Comparison of ENCODE assay signal across 8 cellular contexts in genomic region chr3:130894130-130894872, GRCh38. TPM values are rescaled to one million over a fixed set of nuclear protein-coding genes. Genes with fewer than 3 reads are reported as not detected.
DNase-seq lines count a peak whose midpoint lies in the region; ATAC-seq and TF ChIP-seq lines count a peak whose summit lies in the region.

No MANE protein-coding gene starts in this region.

- H3K36me3 ChIP-seq in DND-41 (ENCODE audit: insufficient read depth, low read length) (no peaks in the 10 kb centered on the region; the same call in 1 of the 2 replicates), duodenal mucosa (ENCODE audit: control insufficient read depth in 1 of 2, insufficient read depth in 2 of 2, low read length in 2 of 2) (no peaks in the 10 kb centered on the region), lung (ENCODE audit: control insufficient read depth in 2 of 2, insufficient read depth in 2 of 2, low read length in 2 of 2) (no peaks in the 10 kb centered on the region)

- H3K27me3 ChIP-seq in DND-41 (ENCODE audit: insufficient read depth, low read length, poor library complexity) (no peaks in the 10 kb centered on the region), duodenal mucosa (ENCODE audit: control insufficient read depth in 1 of 2, insufficient read depth in 2 of 2, low read length in 2 of 2) (no peaks in the 10 kb centered on the region), lung (ENCODE audit: control insufficient read depth, insufficient read depth) (no peaks in the 10 kb centered on the region)

- H3K4me2 ChIP-seq in DND-41 (ENCODE audit: insufficient read depth, low read length), result peak overlapping the region; percentile 84

- H3K4me1 ChIP-seq in DND-41 (ENCODE audit: insufficient read depth, low read length), result peaks cover 38% of the 10 kb centered on the region
- H3K4me1 ChIP-seq in duodenal mucosa (ENCODE audit: control insufficient read depth in 1 of 2, insufficient read depth in 2 of 2, low read length in 2 of 2), result peaks cover 18 to 27% of the 10 kb centered on the region in 2 donors
- peaks cover 0 to 3% of the 10 kb centered on the region in 2 donors for H3K4me1 ChIP-seq in lung (ENCODE audit: control insufficient read depth in 2 of 2, insufficient read depth in 2 of 2, low read length in 2 of 2)

- WGBS in lung, 2 donors, result 0% methylated on average over 43 to 52 of the region's 52 CpGs

- TF ChIP-seq RAD21 in Ishikawa (IDR thresholded peaks at IDR 0.05; ENCODE audit: low read depth), result no peak

- H3K9me3 ChIP-seq in DND-41 (ENCODE audit: insufficient read depth, low read length, severe bottlenecking), result no peaks in the 10 kb centered on the region
- no peaks in the 10 kb centered on the region for H3K9me3 ChIP-seq in duodenal mucosa (ENCODE audit: control insufficient read depth in 1 of 2, low read length in 2 of 2)
- no peaks in the 10 kb centered on the region for H3K9me3 ChIP-seq in lung (ENCODE audit: control insufficient read depth in 2 of 2, insufficient read depth in 1 of 2, low read length in 1 of 2)

- no peak for TF ChIP-seq EP300 in Ishikawa (IDR thresholded peaks at IDR 0.05; ENCODE audit: borderline replicate concordance)

- DNase-seq in DND-41 (peak; percentile 52), lung (ENCODE audit: low spot score) (peak; percentile 42)
- peak; percentile 51 for DNase-seq in activated CD4-positive, CD25-positive, alpha-beta regulatory T cell treated with anti-CD3 and anti-CD28 coated beads, Interleukin-2, amount 50 U/mL, for 72 hours
- peak in 2 of 3 experiments; percentile 9 to 16 for DNase-seq in stimulated activated CD4-positive, alpha-beta T cell treated with anti-CD3 and anti-CD28 coated beads, TNF-alpha, amount 100 ng/mL, for 4 hours (ENCODE audit: low read depth in 3 of 3)

- peaks cover 24% of the 10 kb centered on the region; the same call in 1 of the 2 replicates for H4K20me1 ChIP-seq in DND-41 (ENCODE audit: insufficient read depth, low read length)

- peak; percentile 39 for ATAC-seq in DND-41 (ENCODE audit: insufficient read depth, low read depth)
- peak; percentile 12 for ATAC-seq in GM21390 (IDR thresholded peaks at IDR 0.05; ENCODE audit: unreplicated experiment)
- no peak for ATAC-seq in lung (ENCODE audit: insufficient read depth, low FRiP score)
- no peak for ATAC-seq in GM21576 (IDR thresholded peaks at IDR 0.05; ENCODE audit: unreplicated experiment)

- peaks cover 53% of the 10 kb centered on the region for H3K79me2 ChIP-seq in DND-41 (ENCODE audit: insufficient read depth, low read length)

- peak overlapping the region; percentile 97 for H2AFZ ChIP-seq in DND-41 (ENCODE audit: low read depth, low read length)

- peak overlapping the region; percentile 96 for H3K9ac ChIP-seq in DND-41 (ENCODE audit: low read depth, low read length)
- peak overlapping the region; percentile 69 to 88 for H3K9ac ChIP-seq in duodenal mucosa (ENCODE audit: low read depth in 1 of 2, low read length in 2 of 2)

- H3K4me3 ChIP-seq in DND-41 (ENCODE audit: low read depth in 1 of 2, low read length in 2 of 2), result peak overlapping the region; percentile 75 to 83
- peak overlapping the region; percentile 96 to 97 for H3K4me3 ChIP-seq in duodenal mucosa (ENCODE audit: low read depth in 1 of 2, low read length in 2 of 2)
- peak overlapping the region; percentile 63 for H3K4me3 ChIP-seq in lung

- no peak for TF ChIP-seq CTCF in DND-41 (IDR thresholded peaks at IDR 0.05; ENCODE audit: borderline replicate concordance, extremely low read depth, low read length, poor library complexity, severe bottlenecking)
- TF ChIP-seq CTCF in lung (IDR thresholded peaks at IDR 0.05; ENCODE audit: control extremely low read depth, extremely low read depth), result no peak

- peak overlapping the region; percentile 96 for H3K27ac ChIP-seq in DND-41 (ENCODE audit: low read length)
- H3K27ac ChIP-seq in duodenal mucosa (ENCODE audit: low read depth, low read length), result peak overlapping the region; percentile 96
- peak overlapping the region; percentile 92 to 96 for H3K27ac ChIP-seq in lung (ENCODE audit: low read depth in 1 of 2, low read length in 1 of 2)

TF ChIP-seq in Ishikawa, 13 proteins besides CTCF, POLR2A, EP300 and RAD21:
- no peak for TF ChIP-seq CEBPB (IDR thresholded peaks at IDR 0.05)
- peak; percentile 64 for TF ChIP-seq ZBTB7A (IDR thresholded peaks at IDR 0.05; ENCODE audit: low read depth)
- peak; percentile 17; the same call in 1 of the 2 replicates for TF ChIP-seq MAX (IDR thresholded peaks at IDR 0.05)

RNA-seq across cellular contexts. Expression of gene ATP2C1, which starts 0.4 kb away (rescaled TPM):
- 100 to 1,000 TPM in 1 of 2 donors, 10 to 100 TPM in 1; 95.9 to 126 TPM for total RNA-seq in lung
- polyA plus RNA-seq in lung, result 10 to 100 TPM; 41.4 to 52.4 TPM

Comparison
In these comparisons a context has a peak if more than half of its experiments do, and no peak if none do; other contexts are left out.
1. ATAC-seq: peak in DND-41 (single experiment) and GM21390 (single experiment); none in lung (single experiment) and GM21576 (single experiment).
2. Peak in every context shown above with its lines, with median percentiles within 50 percentile points of each other: DNase-seq, H3K27ac ChIP-seq and H3K4me3 ChIP-seq.